In genomic region chrX:119942831-119943184, GRCh38 we compare ENCODE assay signal across 10 cellular contexts. TPM values are rescaled to one million over a fixed set of nuclear protein-coding genes. Genes with fewer than 3 reads are reported as not detected.
DNase-seq lines count a peak whose midpoint lies in the region; ATAC-seq, FAIRE-seq and TF ChIP-seq lines count a peak whose summit lies in the region.
"Had no signal": no experiment of that assay in that cellular context is flagged by ENCODE, and none has a peak within 500 bp of the region (broad histone marks: within the 10 kb centered on the region; RNA-seq: fewer than 3 reads in every experiment).

No MANE protein-coding gene starts in this region.

- no peaks in the 10 kb centered on the region for H3K9me3 ChIP-seq in spleen

- TF ChIP-seq POLR2A in spleen (IDR thresholded peaks at IDR 0.05), result no peak

- 1 to 38% (median 2%) methylated on average over 14 of the region's 14 CpGs for WGBS in spleen, 5 donors

- H3K4me3 ChIP-seq in iPS-11a (ENCODE audit: low read depth, low read length) (peak overlapping the region; percentile 76), spleen (peak overlapping the region; percentile 54 to 91 (median 68))

- peak; percentile 21 for ATAC-seq in HG02981 (IDR thresholded peaks at IDR 0.05; ENCODE audit: unreplicated experiment)
- no peak for ATAC-seq in activated T-helper 17 cell treated with anti-CD3 and anti-CD28 coated beads, Interleukin-2, amount 50 U/mL, for 72 hours (replicated peaks)

- no peaks in the 10 kb centered on the region for H3K9me3 Mint-ChIP-seq in activated T-helper 17 cell treated with anti-CD3 and anti-CD28 coated beads, Interleukin-2, amount 50 U/mL, for 72 hours

- peaks cover 0 to 10% (median 0%) of the 10 kb centered on the region in 6 donors for H3K36me3 ChIP-seq in spleen

- peak overlapping the region; percentile 82 to 95 (median 91) for H3K27ac ChIP-seq in spleen

- H3K36me3 Mint-ChIP-seq in activated T-helper 17 cell treated with anti-CD3 and anti-CD28 coated beads, Interleukin-2, amount 50 U/mL, for 72 hours (ENCODE audit: low read depth), result peaks cover 25% of the 10 kb centered on the region

- no peaks in the 10 kb centered on the region for H3K27me3 Mint-ChIP-seq in activated T-helper 17 cell treated with anti-CD3 and anti-CD28 coated beads, Interleukin-2, amount 50 U/mL, for 72 hours

- peaks cover 0 to 5% (median 0%) of the 10 kb centered on the region in 7 donors for H3K27me3 ChIP-seq in spleen (replicated peaks in 1 of 7)

- TF ChIP-seq CTCF in spleen (IDR thresholded peaks at IDR 0.05 in 8 of 11, conservative IDR thresholded peaks at IDR 0.05 in 3 of 11) (no peak), D721Med (IDR thresholded peaks at IDR 0.05; ENCODE audit: insufficient read depth, missing control alignments) (no peak)

- no peak for FAIRE-seq in D721Med (lab: Jason Lieb, UNC)

- DNase-seq in NCI-H2107 treated with DMSO at 0.1 percent for 48 hours (lab: John Stamatoyannopoulos, UW; ENCODE audit: unreplicated experiment) (peak; percentile 6), NCI-H2107 (lab: John Stamatoyannopoulos, UW) (no peak), spleen (no peak), D721Med (ENCODE audit: insufficient read length, low spot score) (no peak), globus pallidus (ENCODE audit: low spot score) (no peak)

- H3K4me1 ChIP-seq in spleen, result peaks cover 4 to 24% (median 18%) of the 10 kb centered on the region in 6 donors

- H3K4me3 Mint-ChIP-seq in activated T-helper 17 cell treated with anti-CD3 and anti-CD28 coated beads, Interleukin-2, amount 50 U/mL, for 72 hours, result peak overlapping the region; percentile 96

- H3K27ac Mint-ChIP-seq in activated T-helper 17 cell treated with anti-CD3 and anti-CD28 coated beads, Interleukin-2, amount 50 U/mL, for 72 hours, result peak overlapping the region; percentile 97

- intact Hi-C loops in spleen (cut with DNase I; ENCODE audit: low total_unique reads), result no loop called here

- H3K4me1 Mint-ChIP-seq in activated T-helper 17 cell treated with anti-CD3 and anti-CD28 coated beads, Interleukin-2, amount 50 U/mL, for 72 hours, result no peaks in the 10 kb centered on the region

RNA-seq across cellular contexts. Expression of gene NKAP, which starts 0.7 kb away (rescaled TPM):
- total RNA-seq in activated T-helper 17 cell treated with anti-CD3 and anti-CD28 coated beads, Interleukin-2, amount 50 U/mL, for 72 hours, result 10 to 100 TPM; 10.1 to 10.8 TPM
- 10 to 100 TPM in 2 of 7 donors, 1 to 10 TPM in 5; 7.6 to 10.8 (median 9.2) TPM for total RNA-seq in spleen
- 1 to 10 TPM; 6.6 to 7.2 (median 6.7) TPM for polyA plus RNA-seq in spleen

RNA-seq across cellular contexts. Expression of gene AKAP14, which starts 47.1 kb away (rescaled TPM):
- total RNA-seq in activated T-helper 17 cell treated with anti-CD3 and anti-CD28 coated beads, Interleukin-2, amount 50 U/mL, for 72 hours, result not detected
- total RNA-seq in spleen, result not detected
- not detected for polyA plus RNA-seq in spleen
- total RNA-seq: Daoy, dermis microvascular lymphatic vessel endothelial cell had no signal
